ENCODE assay signal across 27 cellular contexts in the genomic region with DNA sequence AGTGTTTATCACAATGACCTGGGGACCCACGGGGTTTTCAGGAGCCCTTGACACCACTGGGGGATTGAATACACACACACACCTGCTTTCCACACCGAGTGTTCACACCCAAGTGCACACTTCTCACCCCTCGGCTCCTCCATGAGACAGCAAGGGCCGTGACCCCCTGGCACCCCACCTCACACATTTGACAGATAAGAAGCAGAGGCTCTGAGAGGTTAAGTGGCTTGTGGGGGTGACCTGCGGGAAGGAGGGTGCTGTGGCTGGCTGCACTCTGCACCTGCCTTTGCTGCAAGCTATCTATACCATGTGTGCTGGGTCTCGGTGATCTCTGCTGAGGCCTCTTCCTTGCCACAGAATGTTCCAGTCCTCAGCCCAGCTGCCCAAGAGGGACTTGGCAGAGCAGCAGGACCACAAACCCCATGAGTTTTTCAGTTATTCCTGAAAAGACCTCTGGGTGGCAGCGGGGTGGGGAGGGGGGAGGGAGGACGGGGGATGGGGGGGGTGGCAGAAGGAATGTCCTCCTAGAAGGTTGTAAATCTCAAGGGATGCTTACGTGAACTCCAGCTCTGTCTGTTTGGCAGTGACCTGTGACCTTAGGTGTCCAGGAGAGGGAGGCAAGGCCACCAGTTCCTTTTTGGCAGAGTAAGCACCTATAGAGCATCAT. TPM values are rescaled to one million over a fixed set of nuclear protein-coding genes. Genes with fewer than 3 reads are reported as not detected.
"Had no signal": no experiment of that assay in that cellular context is flagged by ENCODE, and none has a peak within 500 bp of the region (broad histone marks: within the 10 kb centered on the region; RNA-seq: fewer than 3 reads in every experiment).

No MANE protein-coding gene starts in this region.

- H3K4me1 Mint-ChIP-seq: activated B cell treated with CpG ODN at 0.5 μM for 24 hours; activated naive CD4-positive, alpha-beta T cell treated with anti-CD3 and anti-CD28 coated beads, Interleukin-2, amount 50 U/mL, for 24 hours; immature natural killer cell; memory B cell; stimulated activated memory B cell treated with anti-CD40 and anti-IgM and Interleukin-4, amounts not matched to agents 10 μg/mL and 1 μg/mL and 100 μg/mL, for 72 hours had no signal

- H3K27ac Mint-ChIP-seq: activated B cell treated with CpG ODN at 0.5 μM for 24 hours; activated naive CD4-positive, alpha-beta T cell treated with anti-CD3 and anti-CD28 coated beads, Interleukin-2, amount 50 U/mL, for 24 hours; immature natural killer cell; memory B cell; naive thymus-derived CD8-positive, alpha-beta T cell; stimulated activated memory B cell treated with anti-CD40 and anti-IgM and Interleukin-4, amounts not matched to agents 10 μg/mL and 1 μg/mL and 100 μg/mL, for 72 hours; T-helper 2 cell treated with Interferon-gamma antibody and Interleukin-4, amounts not matched to agents 5 μg/mL and 100 μg/mL, for 36 hours had no signal

- DNase-seq: activated B cell treated with CpG ODN at 0.5 μM for 24 hours; activated CD4-positive, alpha-beta T cell treated with anti-CD3 and anti-CD28 coated beads for 4 hours; activated CD8-positive, alpha-beta memory T cell treated with anti-CD3 and anti-CD28 coated beads, Interleukin-2, amount 50 U/mL, for 4 hours; activated effector memory CD4-positive, alpha-beta T cell treated with Interleukin-2 at 50 U/mL for 16 hours; activated T-cell treated with anti-CD3 and anti-CD28 coated beads, Interleukin-2, amount 50 U/mL, for 4 hours; effector CD4-positive, alpha-beta T cell; heart right ventricle; immature natural killer cell; naive thymus-derived CD8-positive, alpha-beta T cell; pancreas; stimulated activated CD4-positive, alpha-beta T cell treated with anti-CD3 and anti-CD28 coated beads, Interleukin-4, amount 100 ng/mL, for 24 hours; upper lobe of right lung had no signal

- H3K9me3 ChIP-seq: adrenal gland, breast epithelium, gastroesophageal sphincter, heart right ventricle, neutrophil, pancreas, thoracic aorta, upper lobe of right lung had no signal

- H3K9me3 Mint-ChIP-seq: activated B cell treated with CpG ODN at 0.5 μM for 24 hours; activated naive CD4-positive, alpha-beta T cell treated with anti-CD3 and anti-CD28 coated beads, Interleukin-2, amount 50 U/mL, for 24 hours; activated T-cell treated with anti-CD3 and anti-CD28 coated beads, Interleukin-2, amount 50 U/mL, for 4 hours; immature natural killer cell; memory B cell; stimulated activated memory B cell treated with anti-CD40 and anti-IgM and Interleukin-4, amounts not matched to agents 10 μg/mL and 1 μg/mL and 100 μg/mL, for 72 hours; T-helper 2 cell treated with Interferon-gamma antibody and Interleukin-4, amounts not matched to agents 5 μg/mL and 100 μg/mL, for 36 hours had no signal

- H3K4me3 ChIP-seq: adrenal gland, breast epithelium, coronary artery, gastroesophageal sphincter, heart right ventricle, pancreas, thoracic aorta, upper lobe of right lung had no signal

- H3K36me3 ChIP-seq: adrenal gland, breast epithelium, gastroesophageal sphincter, heart right ventricle, neutrophil, pancreas, thoracic aorta, upper lobe of right lung had no signal

- H3K36me3 Mint-ChIP-seq: activated naive CD4-positive, alpha-beta T cell treated with anti-CD3 and anti-CD28 coated beads, Interleukin-2, amount 50 U/mL, for 24 hours; immature natural killer cell; memory B cell; stimulated activated memory B cell treated with anti-CD40 and anti-IgM and Interleukin-4, amounts not matched to agents 10 μg/mL and 1 μg/mL and 100 μg/mL, for 72 hours had no signal

- H3K27me3 ChIP-seq: pancreas had no signal

- H3K4me3 Mint-ChIP-seq: activated B cell treated with CpG ODN at 0.5 μM for 24 hours; activated naive CD4-positive, alpha-beta T cell treated with anti-CD3 and anti-CD28 coated beads, Interleukin-2, amount 50 U/mL, for 24 hours; activated T-cell treated with anti-CD3 and anti-CD28 coated beads, Interleukin-2, amount 50 U/mL, for 4 hours; immature natural killer cell; memory B cell; naive thymus-derived CD8-positive, alpha-beta T cell; stimulated activated memory B cell treated with anti-CD40 and anti-IgM and Interleukin-4, amounts not matched to agents 10 μg/mL and 1 μg/mL and 100 μg/mL, for 72 hours; T-helper 2 cell treated with Interferon-gamma antibody and Interleukin-4, amounts not matched to agents 5 μg/mL and 100 μg/mL, for 36 hours had no signal

- H3K4me1 ChIP-seq: adrenal gland, breast epithelium, gastroesophageal sphincter, heart right ventricle, pancreas, upper lobe of right lung had no signal

- H3K27ac ChIP-seq: adrenal gland, breast epithelium, coronary artery, gastroesophageal sphincter, heart right ventricle, neutrophil, pancreas, thoracic aorta, upper lobe of right lung had no signal

RNA-seq across cellular contexts. Expression of a gene that starts 47.9 kb away (rescaled TPM):
- total RNA-seq: activated B cell treated with CpG ODN at 0.5 μM for 24 hours; activated T-cell treated with anti-CD3 and anti-CD28 coated beads, Interleukin-2, amount 50 U/mL, for 4 hours; adrenal gland; astrocyte; breast epithelium; esophagus mucosa; gastroesophageal sphincter; heart right ventricle; liver; mucosa of gallbladder; naive thymus-derived CD8-positive, alpha-beta T cell; pancreas; sciatic nerve; thoracic aorta; upper lobe of right lung had no signal
- polyA plus RNA-seq: adrenal gland; heart right ventricle; immature natural killer cell; liver; naive thymus-derived CD8-positive, alpha-beta T cell had no signal

RNA-seq across cellular contexts. Expression of a gene that starts 54.6 kb away (rescaled TPM):
- total RNA-seq: activated B cell treated with CpG ODN at 0.5 μM for 24 hours; activated T-cell treated with anti-CD3 and anti-CD28 coated beads, Interleukin-2, amount 50 U/mL, for 4 hours; naive thymus-derived CD8-positive, alpha-beta T cell had no signal
- polyA plus RNA-seq: immature natural killer cell; naive thymus-derived CD8-positive, alpha-beta T cell had no signal
